In the genomic region with DNA sequence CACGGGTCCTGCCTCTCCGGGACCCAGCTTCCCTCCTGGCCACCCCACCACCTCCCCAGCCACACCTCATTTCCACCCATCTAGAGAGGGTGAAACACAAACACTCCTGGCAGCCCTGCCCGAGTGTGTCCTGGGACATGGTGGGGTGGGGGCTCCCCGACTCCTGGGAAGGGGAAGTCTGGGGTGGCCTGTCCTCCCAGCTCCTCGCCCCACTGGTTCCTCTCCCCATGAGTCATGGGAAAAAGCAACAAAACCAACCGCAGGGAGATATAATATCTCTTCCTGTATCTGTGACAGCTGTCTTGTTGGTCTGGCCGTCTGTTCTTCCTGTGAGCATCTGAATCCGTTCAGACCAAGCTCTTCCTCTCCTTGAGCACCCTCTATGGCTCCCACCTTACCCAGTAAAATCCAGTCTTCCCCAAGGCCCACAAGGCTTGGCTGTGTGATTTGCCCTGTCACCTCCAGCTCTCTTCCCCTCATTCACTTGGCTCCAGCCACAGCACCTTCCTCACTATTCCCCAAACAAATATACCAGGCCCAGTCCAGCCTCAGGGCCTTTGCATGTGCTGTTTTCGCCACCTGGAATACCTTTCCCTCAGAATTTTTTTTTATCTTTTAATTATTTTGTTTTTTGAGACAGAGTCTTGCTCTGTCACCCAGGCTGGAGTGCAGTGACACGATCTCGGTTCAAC, we compare ENCODE assay signal across 10 cellular contexts. TPM values are rescaled to one million over a fixed set of nuclear protein-coding genes. Genes with fewer than 3 reads are reported as not detected.
DNase-seq lines count a peak whose midpoint lies in the region; ATAC-seq and TF ChIP-seq lines count a peak whose summit lies in the region.
"Not testable (repeated sequence)": the region's sequence is repeated elsewhere in the genome, so short reads cannot be mapped to it uniquely, and the experiment has no call there.
"Had no signal": no experiment of that assay in that cellular context is flagged by ENCODE, and none has a peak within 500 bp of the region (broad histone marks: within the 10 kb centered on the region; RNA-seq: fewer than 3 reads in every experiment).

No MANE protein-coding gene starts in this region.

- peak; percentile 42 for ATAC-seq in GM19043 (IDR thresholded peaks at IDR 0.05; ENCODE audit: low read depth, unreplicated experiment)
- ATAC-seq in RWPE2 (ENCODE audit: low read depth), result peak; percentile 87

- H3K27ac ChIP-seq in RWPE2 (ENCODE audit: poor library complexity, severe bottlenecking) (peak overlapping the region; percentile 63), skin epidermis (peak overlapping the region in 14 of 21 experiments; percentile 2 to 79 (median 52))

- intact Hi-C loops in activated T-helper 1 cell treated with anti-CD3 and anti-CD28 coated beads, Interleukin-12 subunit alpha, Interleukin-12 subunit beta, Interleukin-2, Interleukin-4 antibody, amounts not matched to agents 30 ng/mL and 10 ng/mL and 1 ng/mL, durations not matched to agents 14 hours and 24 hours and 36 hours (cut with micrococcal nuclease), result not testable (repeated sequence)

- not testable (repeated sequence) for H3K4me3 ChIP-seq in RWPE2 (ENCODE audit: severe bottlenecking); fibroblast of villous mesenchyme (ENCODE audit: low read depth, low read length); skin epidermis

- not testable (repeated sequence) for H3K36me3 Mint-ChIP-seq in activated T-helper 1 cell treated with anti-CD3 and anti-CD28 coated beads, Interleukin-12 subunit alpha, Interleukin-12 subunit beta, Interleukin-2, Interleukin-4 antibody, amounts not matched to agents 30 ng/mL and 10 ng/mL and 1 ng/mL, durations not matched to agents 14 hours and 24 hours and 36 hours (ENCODE audit: low read depth)

- peaks cover 10% of the 10 kb centered on the region for H3K4me1 Mint-ChIP-seq in activated T-helper 1 cell treated with anti-CD3 and anti-CD28 coated beads, Interleukin-12 subunit alpha, Interleukin-12 subunit beta, Interleukin-2, Interleukin-4 antibody, amounts not matched to agents 30 ng/mL and 10 ng/mL and 1 ng/mL, durations not matched to agents 14 hours and 24 hours and 36 hours (ENCODE audit: low read depth)

- H3K27ac Mint-ChIP-seq in activated T-helper 1 cell treated with anti-CD3 and anti-CD28 coated beads, Interleukin-12 subunit alpha, Interleukin-12 subunit beta, Interleukin-2, Interleukin-4 antibody, amounts not matched to agents 30 ng/mL and 10 ng/mL and 1 ng/mL, durations not matched to agents 14 hours and 24 hours and 36 hours, result peak overlapping the region; percentile 31

- not testable (repeated sequence) for H3K4me3 Mint-ChIP-seq in activated T-helper 1 cell treated with anti-CD3 and anti-CD28 coated beads, Interleukin-12 subunit alpha, Interleukin-12 subunit beta, Interleukin-2, Interleukin-4 antibody, amounts not matched to agents 30 ng/mL and 10 ng/mL and 1 ng/mL, durations not matched to agents 14 hours and 24 hours and 36 hours

- not testable (repeated sequence) for H3K9me3 Mint-ChIP-seq in activated T-helper 1 cell treated with anti-CD3 and anti-CD28 coated beads, Interleukin-12 subunit alpha, Interleukin-12 subunit beta, Interleukin-2, Interleukin-4 antibody, amounts not matched to agents 30 ng/mL and 10 ng/mL and 1 ng/mL, durations not matched to agents 14 hours and 24 hours and 36 hours

- peak; percentile 50 for DNase-seq in Ammon's horn (ENCODE audit: low spot score)
- DNase-seq in HS-5 (ENCODE audit: low read depth), result peak; percentile 34
- not testable (repeated sequence) for DNase-seq in RWPE2 (ENCODE audit: low spot score); activated T-helper 1 cell treated with anti-CD3 and anti-CD28 coated beads, Interleukin-12 subunit alpha, Interleukin-12 subunit beta, Interleukin-2, Interleukin-4 antibody, amounts not matched to agents 30 ng/mL and 10 ng/mL and 1 ng/mL, durations not matched to agents 14 hours and 24 hours and 36 hours (ENCODE audit: low spot score)
- DNase-seq in fibroblast of villous mesenchyme (ENCODE audit: low read depth), result peak; percentile 92
- DNase-seq in lung microvascular endothelial cell (ENCODE audit: low read depth in 2 of 2), result peak; percentile 7 to 51

- TF ChIP-seq CTCF in RWPE2 (IDR thresholded peaks at IDR 0.05; ENCODE audit: poor library complexity, severe bottlenecking); fibroblast of villous mesenchyme (IDR thresholded peaks at IDR 0.05; ENCODE audit: insufficient read depth, low read depth, low read length): not testable (repeated sequence)

- not testable (repeated sequence) for H3K27me3 Mint-ChIP-seq in activated T-helper 1 cell treated with anti-CD3 and anti-CD28 coated beads, Interleukin-12 subunit alpha, Interleukin-12 subunit beta, Interleukin-2, Interleukin-4 antibody, amounts not matched to agents 30 ng/mL and 10 ng/mL and 1 ng/mL, durations not matched to agents 14 hours and 24 hours and 36 hours (ENCODE audit: insufficient read depth)

- not testable (repeated sequence) for H3K4me1 ChIP-seq in RWPE2 (ENCODE audit: insufficient read depth, poor library complexity, severe bottlenecking)

- H3K36me3 ChIP-seq in RWPE2 (ENCODE audit: low read depth), result not testable (repeated sequence)

- not testable (repeated sequence) for H3K9me3 ChIP-seq in RWPE2 (ENCODE audit: severe bottlenecking)

- not testable (repeated sequence) for H3K27me3 ChIP-seq in RWPE2 (ENCODE audit: insufficient read depth, poor library complexity, severe bottlenecking)

RNA-seq across cellular contexts. Expression of a gene that starts 6.9 kb away (rescaled TPM):
- total RNA-seq in activated T-helper 1 cell treated with anti-CD3 and anti-CD28 coated beads, Interleukin-12 subunit alpha, Interleukin-12 subunit beta, Interleukin-2, Interleukin-4 antibody, amounts not matched to agents 30 ng/mL and 10 ng/mL and 1 ng/mL, durations not matched to agents 14 hours and 24 hours and 36 hours, result 1.3 and 2.2 TPM in 2 replicates
- total RNA-seq in fibroblast of villous mesenchyme (0.43 and 0.97 TPM in 2 replicates), lung microvascular endothelial cell (under 0.01 and 0.60 TPM in 2 replicates)
- total RNA-seq: mesothelial cell of epicardium had no signal

RNA-seq across cellular contexts. Expression of a gene that starts 49.7 kb away (rescaled TPM):
- total RNA-seq in activated T-helper 1 cell treated with anti-CD3 and anti-CD28 coated beads, Interleukin-12 subunit alpha, Interleukin-12 subunit beta, Interleukin-2, Interleukin-4 antibody, amounts not matched to agents 30 ng/mL and 10 ng/mL and 1 ng/mL, durations not matched to agents 14 hours and 24 hours and 36 hours, result not detected in 2 replicates
- total RNA-seq in fibroblast of villous mesenchyme (not detected in 2 replicates), lung microvascular endothelial cell (not detected in 2 replicates)
- total RNA-seq: mesothelial cell of epicardium, T-cell had no signal

RNA-seq across cellular contexts. Expression of a gene that starts 49.7 kb away (rescaled TPM):
- total RNA-seq in activated T-helper 1 cell treated with anti-CD3 and anti-CD28 coated beads, Interleukin-12 subunit alpha, Interleukin-12 subunit beta, Interleukin-2, Interleukin-4 antibody, amounts not matched to agents 30 ng/mL and 10 ng/mL and 1 ng/mL, durations not matched to agents 14 hours and 24 hours and 36 hours, result not detected in 2 replicates
- total RNA-seq in fibroblast of villous mesenchyme (under 0.01 TPM in 1 of 2 replicates, not detected in the other), lung microvascular endothelial cell (not detected in 2 replicates)
- total RNA-seq: mesothelial cell of epicardium, T-cell had no signal
